Comparison of ENCODE assay signal across 15 cellular contexts in genomic region chr15:74417230-74417629, GRCh38. TPM values are rescaled to one million over a fixed set of nuclear protein-coding genes. Genes with fewer than 3 reads are reported as not detected.
A peak's percentile ranks its signal among the peaks of the same experiment; 100 is the strongest.
DNase-seq lines count a peak whose midpoint lies in the region; ATAC-seq lines count a peak whose summit lies in the region.
"Had no signal": no experiment of that assay in that cellular context is flagged by ENCODE, and none has a peak within 500 bp of the region (broad histone marks: within the 10 kb centered on the region; RNA-seq: fewer than 3 reads in every experiment).

No MANE protein-coding gene starts in this region.

- H3K9ac ChIP-seq in GM23248 (peak overlapping the region; percentile 18), adipocyte (ENCODE audit: low read length) (peak overlapping the region; percentile 43)

- in situ Hi-C loops in GM23248 (cut with MboI) = no loop called here

- H2AFZ ChIP-seq in GM23248 = no peak overlapping the region

- no peaks in the 10 kb centered on the region; the same call in 1 of the 2 replicates for H4K20me1 ChIP-seq in GM23248 (ENCODE audit: insufficient read depth)

- WGBS in GM23248 (ENCODE audit: low coverage in 1 of 2, low lambda C conversion rate in 2 of 2, missing lambda C conversion rate in 2 of 2), 2 experiments = 27 to 35% methylated on average over 13 of the region's 13 CpGs

- H3K4me1 ChIP-seq in GM23248 (ENCODE audit: insufficient read depth) = peaks cover 57% of the 10 kb centered on the region
- peaks cover 45% of the 10 kb centered on the region for H3K4me1 ChIP-seq in adipocyte (ENCODE audit: control insufficient read depth, insufficient read depth, low read length)
- H3K4me1 ChIP-seq: colonic mucosa, prostate gland, transverse colon had no signal

- H3K9me2 ChIP-seq in GM23248 (ENCODE audit: insufficient read depth) = no peaks in the 10 kb centered on the region

- ATAC-seq in GM18867 (IDR thresholded peaks at IDR 0.05; ENCODE audit: unreplicated experiment) = no peak
- no peak for ATAC-seq in HG02678 (IDR thresholded peaks at IDR 0.05; ENCODE audit: unreplicated experiment)
- ATAC-seq in GM19351 (IDR thresholded peaks at IDR 0.05; ENCODE audit: unreplicated experiment) = no peak

- no peak overlapping the region for H3K4me3 ChIP-seq in GM23248
- H3K4me3 ChIP-seq in adipocyte (ENCODE audit: low read length) = no peak overlapping the region
- H3K4me3 ChIP-seq: colonic mucosa, prostate gland, transverse colon had no signal

- H3K36me3 ChIP-seq in GM23248 (ENCODE audit: low read depth) (peaks cover 32% of the 10 kb centered on the region), adipocyte (ENCODE audit: control insufficient read depth, insufficient read depth, low read length, severe bottlenecking) (peaks cover 29% of the 10 kb centered on the region)
- H3K36me3 ChIP-seq: colonic mucosa, prostate gland, transverse colon had no signal

- H3K27me3 ChIP-seq in GM23248 (replicated peaks; ENCODE audit: insufficient read depth) (no peaks in the 10 kb centered on the region), adipocyte (replicated peaks; ENCODE audit: control insufficient read depth, insufficient read depth, low read length) (no peaks in the 10 kb centered on the region)
- H3K27me3 ChIP-seq: colonic mucosa, transverse colon had no signal

- no peaks in the 10 kb centered on the region for H3K9me3 ChIP-seq in GM23248 (ENCODE audit: low read depth)
- no peaks in the 10 kb centered on the region for H3K9me3 ChIP-seq in adipocyte (ENCODE audit: control insufficient read depth, low read length)
- H3K9me3 ChIP-seq: colonic mucosa, prostate gland, transverse colon had no signal

- H3K79me2 ChIP-seq in GM23248 (ENCODE audit: insufficient read depth) = peaks cover 98% of the 10 kb centered on the region

- H3K4me2 ChIP-seq in GM23248 (ENCODE audit: unreplicated experiment) = peak overlapping the region; percentile 41

- DNase-seq in A172 (ENCODE audit: low spot score) (peak; percentile 90), GM23248 (peak; percentile 88), adipocyte (ENCODE audit: low read depth) (no peak), kidney glomerular epithelial cell (lab: John Stamatoyannopoulos, UW) (peak; percentile 27), GM19238 (ENCODE audit: insufficient read length, low spot score) (no peak)
- DNase-seq: activated CD4-positive, alpha-beta T cell treated with anti-CD3 and anti-CD28 coated beads, Interleukin-2, amount 10 ng/mL, durations not matched to agents 7 days and 5 days; activated naive CD4-positive, alpha-beta T cell treated with Interleukin-2 at 50 U/mL for 16 hours; colonic mucosa; NCI-H2029; T-helper 1 cell; transverse colon had no signal

- peak overlapping the region; percentile 45 for H3K27ac ChIP-seq in GM23248
- H3K27ac ChIP-seq: colonic mucosa, prostate gland, transverse colon had no signal

- peaks cover 46% of the 10 kb centered on the region for H3F3A ChIP-seq in GM23248 (ENCODE audit: insufficient read depth)

RNA-seq across cellular contexts. Expression of gene SEMA7A, which starts 16.5 kb away (rescaled TPM):
- 12.6 and 14.3 TPM in 2 replicates for total RNA-seq in A172 (2014; rRNA removed; shearing (Covaris generic))
- 132 and 151 TPM in 2 replicates for total RNA-seq in GM23248 (2014; rRNA removed; shearing (Covaris generic))
- polyA plus RNA-seq in GM23248 (2016; fragmentation: Nextera tagmentation; extraction: Ambion mirVana) = 41.2 and 42.3 TPM in 2 replicates

RNA-seq across cellular contexts. Expression of gene UBL7, which starts 43.7 kb away (rescaled TPM):
- 102 and 137 TPM in 2 replicates for total RNA-seq in A172 (2014; rRNA removed; shearing (Covaris generic))
- 70.4 and 74.2 TPM in 2 replicates for total RNA-seq in GM23248 (2014; rRNA removed; shearing (Covaris generic))
- 78.6 and 79.1 TPM in 2 replicates for polyA plus RNA-seq in GM23248 (2016; fragmentation: Nextera tagmentation; extraction: Ambion mirVana)

RNA-seq across cellular contexts. Expression of gene CYP11A1, which starts 49.8 kb away (rescaled TPM):
- 1.2 TPM in 1 of 2 replicates, not detected in the other for total RNA-seq in A172 (2014; rRNA removed; shearing (Covaris generic))
- 0.25 and 0.32 TPM in 2 replicates for total RNA-seq in GM23248 (2014; rRNA removed; shearing (Covaris generic))
- polyA plus RNA-seq in GM23248 (2016; fragmentation: Nextera tagmentation; extraction: Ambion mirVana) = 1.2 and 1.9 TPM in 2 replicates
- total RNA-seq: activated CD4-positive, alpha-beta T cell treated with anti-CD3 and anti-CD28 coated beads, Interleukin-2, amount 10 ng/mL, durations not matched to agents 7 days and 5 days had no signal

Comparison
In these comparisons a context has a peak if more than half of its experiments do, and no peak if none do; other contexts are left out.
1. DNase-seq: peak in A172 (single experiment), GM23248 (single experiment) and kidney glomerular epithelial cell (single experiment); none in adipocyte (single experiment) and GM19238 (single experiment).